ENCODE assay signal across 8 cellular contexts in the genomic region with DNA sequence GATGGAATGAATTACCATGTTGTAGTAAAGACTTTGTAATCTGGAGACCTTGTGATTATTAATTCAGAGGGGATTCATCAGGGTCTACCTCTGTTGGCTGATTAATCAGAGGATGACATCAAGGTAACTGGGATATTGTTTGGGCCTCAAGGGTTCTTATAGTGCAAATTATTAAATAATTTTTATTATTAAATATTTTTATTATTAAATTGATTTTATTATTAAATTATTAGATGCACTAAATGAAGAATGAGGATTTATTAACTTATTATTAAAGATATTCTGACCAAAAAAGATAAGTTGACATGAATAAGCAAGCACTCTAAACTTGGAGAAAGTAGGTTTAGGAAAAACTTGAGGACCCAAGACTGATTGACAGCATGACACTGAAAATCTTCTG.
"Had no signal": no experiment of that assay in that cellular context is flagged by ENCODE, and none has a peak within 500 bp of the region (broad histone marks: within the 10 kb centered on the region; RNA-seq: fewer than 3 reads in every experiment).

No MANE protein-coding gene starts in this region.

- H3K36me3 ChIP-seq: HAP-1 had no signal

- H3K4me3 ChIP-seq: GM23248, HAP-1 had no signal

- H3K27ac Mint-ChIP-seq: HFFc6 had no signal

- DNase-seq: GM23248, GOT3, H7, H9, HCEC 1CT, HFFc6 had no signal

- H3K4me3 Mint-ChIP-seq: H9, HFFc6 had no signal

- H2AFZ ChIP-seq: GM23248 had no signal

- H3K4me1 ChIP-seq: HAP-1 had no signal

- H3K9me3 Mint-ChIP-seq: H9 had no signal

- ATAC-seq: HCT116 had no signal

- H3K27ac ChIP-seq: GM23248 had no signal

- H3K9ac ChIP-seq: GM23248 had no signal
